In the genomic region with DNA sequence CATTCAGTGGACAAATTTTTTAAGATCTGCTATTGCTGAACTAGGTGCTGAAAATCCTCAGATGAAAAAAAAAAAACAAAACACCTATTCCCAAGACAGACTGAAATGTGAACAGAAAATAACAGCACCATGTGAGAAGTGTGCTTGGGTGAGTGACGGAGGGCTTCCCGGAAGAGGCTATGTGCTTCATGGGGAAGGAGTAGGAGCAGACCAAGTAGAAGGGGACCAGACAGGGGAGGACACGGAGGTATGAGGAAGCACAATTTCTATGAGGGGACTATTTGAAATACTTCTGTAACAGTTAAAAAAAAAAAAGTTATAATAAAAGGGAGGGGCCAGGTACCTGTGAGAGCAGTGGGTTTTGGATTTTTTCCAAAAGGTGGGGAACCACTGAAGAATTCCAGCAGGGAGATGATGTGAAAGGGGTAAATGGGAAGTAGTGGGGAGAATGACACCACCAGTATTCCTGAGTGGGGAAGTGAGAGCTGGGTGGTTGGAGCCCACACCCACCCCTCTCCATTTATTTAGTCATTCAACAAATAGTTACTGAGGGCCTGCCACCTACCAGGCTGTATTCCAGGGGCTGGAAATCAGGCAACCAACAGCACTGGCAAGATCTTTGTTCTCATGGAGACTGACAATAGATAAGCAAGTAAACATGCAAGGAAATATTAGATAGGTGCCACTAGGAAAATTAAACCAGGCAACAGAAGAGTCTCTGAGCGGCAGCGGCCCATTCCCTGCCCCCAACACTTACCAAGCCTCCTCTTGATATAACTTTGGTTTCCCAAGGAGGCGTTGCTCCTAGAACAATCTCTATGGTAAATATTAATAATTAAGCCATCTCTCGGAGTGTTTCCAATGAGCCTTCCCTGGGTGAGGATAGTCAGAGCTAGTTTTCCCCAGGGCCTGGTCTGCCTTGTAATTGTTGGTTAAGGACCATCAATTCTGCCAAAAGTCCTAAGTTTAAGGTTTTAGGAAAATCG, we compare ENCODE assay signal across 8 cellular contexts. TPM values are rescaled to one million over a fixed set of nuclear protein-coding genes. Genes with fewer than 3 reads are reported as not detected.
DNase-seq lines count a peak whose midpoint lies in the region; ATAC-seq, FAIRE-seq and TF ChIP-seq lines count a peak whose summit lies in the region.

No MANE protein-coding gene starts in this region.

- no peak for TF ChIP-seq POLR2A in K562 (conservative IDR thresholded peaks at IDR 0.05)

- FAIRE-seq in K562 (lab: Jason Lieb, UNC) = no peak

- no peak overlapping the region for H4K8ac ChIP-seq in mesenchymal stem cell (ENCODE audit: low read length)

- H3K27me3 Mint-ChIP-seq in activated naive CD4-positive, alpha-beta T cell treated with anti-CD3 and anti-CD28 coated beads, Interleukin-2, amount 10 ng/mL, durations not matched to agents 7 days and 5 days = no peaks in the 10 kb centered on the region
- H3K27me3 Mint-ChIP-seq in type B pancreatic cell = peaks cover 22% of the 10 kb centered on the region

- H3K79me2 ChIP-seq in K562 (ENCODE audit: control insufficient read depth, insufficient read depth, low read length) = peaks cover 12% of the 10 kb centered on the region

- H4K91ac ChIP-seq in mesenchymal stem cell (ENCODE audit: low read length) = no peak overlapping the region

- H3K36me3 ChIP-seq in K562 (ENCODE audit: control insufficient read depth, insufficient read depth, low read length) (no peaks in the 10 kb centered on the region), mesenchymal stem cell (ENCODE audit: control insufficient read depth in 1 of 2, insufficient read depth in 2 of 2, low read depth in 1 of 2, low read length in 2 of 2) (no peaks in the 10 kb centered on the region)

- no peak overlapping the region for H3K4me2 ChIP-seq in K562 (ENCODE audit: insufficient read depth, low read length)
- peak overlapping the region; percentile 32 for H3K4me2 ChIP-seq in mesenchymal stem cell (ENCODE audit: low read length, poor library complexity, severe bottlenecking)

- H2AFZ ChIP-seq in K562 (ENCODE audit: low read depth, low read length) (no peak overlapping the region), mesenchymal stem cell (ENCODE audit: low read depth, low read length) (no peak overlapping the region)

- H3K79me1 ChIP-seq in mesenchymal stem cell (replicated peaks; ENCODE audit: low read length, poor library complexity, severe bottlenecking) = no peaks in the 10 kb centered on the region

- no peaks in the 10 kb centered on the region for H3K9me3 Mint-ChIP-seq in activated naive CD4-positive, alpha-beta T cell treated with anti-CD3 and anti-CD28 coated beads, Interleukin-2, amount 10 ng/mL, durations not matched to agents 7 days and 5 days
- no peaks in the 10 kb centered on the region for H3K9me3 Mint-ChIP-seq in type B pancreatic cell

- no peak overlapping the region for H2BK15ac ChIP-seq in mesenchymal stem cell (ENCODE audit: low read depth, poor library complexity, severe bottlenecking)

- H3K27ac ChIP-seq in K562 (ENCODE audit: extremely low read depth, low read depth, low read length) (no peak overlapping the region), mesenchymal stem cell (ENCODE audit: low read length, poor library complexity, severe bottlenecking) (peak overlapping the region; percentile 97)

- no peak for TF ChIP-seq RAD21 in K562 (CRISPR knock-in tag; conservative IDR thresholded peaks at IDR 0.05 in 1 of 2, IDR thresholded peaks at IDR 0.05 in 1 of 2)

- CTCF ChIA-PET in activated naive CD4-positive, alpha-beta T cell treated with anti-CD3 and anti-CD28 coated beads, Interleukin-2, amount 10 ng/mL, durations not matched to agents 7 days and 5 days (lab: Charles Lee) = interaction anchor here (1.2 to 8.1 kb wide), 2 partner anchors 11 to 18 kb away, joined by 4 to 82 read pairs; no protein-coding TSS in a partner anchor
- CTCF ChIA-PET in K562 (lab: Yijun Ruan, JAX; ENCODE audit: low intra/inter-chr PET ratio) = no interaction called here

- H3K4me3 ChIP-seq in K562 (no peak overlapping the region), mesenchymal stem cell (ENCODE audit: insufficient read depth in 1 of 2, low read depth in 1 of 2, low read length in 2 of 2) (peak overlapping the region in 1 of 2 experiments; percentile 70)

- H2BK120ac ChIP-seq in mesenchymal stem cell (ENCODE audit: low read depth, low read length) = peak overlapping the region; percentile 78

- H3K36me3 Mint-ChIP-seq in activated naive CD4-positive, alpha-beta T cell treated with anti-CD3 and anti-CD28 coated beads, Interleukin-2, amount 10 ng/mL, durations not matched to agents 7 days and 5 days = peaks cover 3% of the 10 kb centered on the region
- no peaks in the 10 kb centered on the region for H3K36me3 Mint-ChIP-seq in type B pancreatic cell

- BruUV-seq in K562 (replicated peaks; lab: Mats Ljungman, UMichigan) = no TSS peak

- no peak overlapping the region for H3K14ac ChIP-seq in mesenchymal stem cell (ENCODE audit: low read length in 2 of 2)

- ATAC-seq in K562 (no peak), GM19463 (IDR thresholded peaks at IDR 0.05; ENCODE audit: unreplicated experiment) (no peak), GM19467 (IDR thresholded peaks at IDR 0.05; ENCODE audit: unreplicated experiment) (no peak)

- TF ChIP-seq CTCF in K562 (IDR thresholded peaks at IDR 0.05 in 2 of 3, conservative IDR thresholded peaks at IDR 0.05 in 1 of 3; ENCODE audit: insufficient read depth in 2 of 3, low read depth in 1 of 3, low read length in 3 of 3) = no peak
- no peak for TF ChIP-seq CTCF in type B pancreatic cell (conservative IDR thresholded peaks at IDR 0.05)

- peak overlapping the region; percentile 73 for H3K27ac Mint-ChIP-seq in activated naive CD4-positive, alpha-beta T cell treated with anti-CD3 and anti-CD28 coated beads, Interleukin-2, amount 10 ng/mL, durations not matched to agents 7 days and 5 days
- peak overlapping the region; percentile 82 for H3K27ac Mint-ChIP-seq in type B pancreatic cell

- DNase-seq in activated naive CD4-positive, alpha-beta T cell treated with anti-CD3 and anti-CD28 coated beads, Interleukin-2, amount 10 ng/mL, durations not matched to agents 7 days and 5 days = no peak
- DNase-seq in activated naive CD4-positive, alpha-beta T cell treated with anti-CD3 and anti-CD28 coated beads, Interleukin-2, amount 50 U/mL, for 16 hours = no peak
- DNase-seq in K562 (ENCODE audit: extremely low read depth in 1 of 4, low spot score in 3 of 4) = no peak
- DNase-seq in mesenchymal stem cell = no peak
- DNase-seq in type B pancreatic cell (ENCODE audit: extremely low spot score, unreplicated experiment) = no peak
- no peak for DNase-seq in cerebellum (ENCODE audit: low spot score)

- POLR2A ChIA-PET in K562 (lab: Yijun Ruan, JAX) = no interaction called here

- 80% methylated on average over 8 of the region's 8 CpGs for WGBS in K562 (ENCODE audit: insufficient coverage, low coverage, missing lambda C conversion rate)
- WGBS in mesenchymal stem cell = 70% methylated on average over 4 of the region's 8 CpGs

- H2AK5ac ChIP-seq in mesenchymal stem cell (ENCODE audit: low read length, severe bottlenecking) = peak overlapping the region; percentile 70

- H3K4me1 Mint-ChIP-seq in activated naive CD4-positive, alpha-beta T cell treated with anti-CD3 and anti-CD28 coated beads, Interleukin-2, amount 10 ng/mL, durations not matched to agents 7 days and 5 days = peaks cover 51% of the 10 kb centered on the region
- peaks cover 54% of the 10 kb centered on the region for H3K4me1 Mint-ChIP-seq in type B pancreatic cell (ENCODE audit: unreplicated experiment)

- H3K4me1 ChIP-seq in K562 (replicated peaks in 1 of 2; ENCODE audit: control insufficient read depth in 2 of 2, insufficient read depth in 2 of 2, low read length in 2 of 2) (peaks cover 21 to 23% of the 10 kb centered on the region in 2 experiments), mesenchymal stem cell (ENCODE audit: control insufficient read depth, insufficient read depth, low read depth, low read length) (peaks cover 14% of the 10 kb centered on the region)

- H3K9ac ChIP-seq in K562 (ENCODE audit: insufficient read depth in 1 of 2, low read depth in 2 of 2, low read length in 2 of 2) = no peak overlapping the region
- H3K9ac ChIP-seq in mesenchymal stem cell (ENCODE audit: low read length) = peak overlapping the region; percentile 96

- intact Hi-C loops in K562 (cut with micrococcal nuclease) = no loop called here

- 0 out of 2 replicates have a peak, but pooled peaks cover under 1% of the 10 kb centered on the region for H4K20me1 ChIP-seq in K562 (replicated peaks; ENCODE audit: control insufficient read depth, insufficient read depth, low read length)

- peak overlapping the region in 1 of 2 experiments; percentile 35 for H3K4ac ChIP-seq in mesenchymal stem cell (ENCODE audit: low read depth in 1 of 2, low read length in 2 of 2)

- H2BK5ac ChIP-seq in mesenchymal stem cell (ENCODE audit: low read depth, low read length, poor library complexity, severe bottlenecking) = no peak overlapping the region

- no peak for TF ChIP-seq EP300 in K562 (IDR thresholded peaks at IDR 0.05; ENCODE audit: low read length)

- in situ Hi-C loops in K562 (cut with MboI) = no loop called here

- H3K9me1 ChIP-seq in K562 (ENCODE audit: control insufficient read depth, insufficient read depth, low read length) = peaks cover 4% of the 10 kb centered on the region

- peak overlapping the region; percentile 4 to 61 for H2BK12ac ChIP-seq in mesenchymal stem cell (ENCODE audit: low read length in 2 of 2)

- H3K23ac ChIP-seq in mesenchymal stem cell (ENCODE audit: low read length in 2 of 2) = no peak overlapping the region

- H3K27me3 ChIP-seq in K562 (ENCODE audit: control insufficient read depth in 2 of 2, insufficient read depth in 2 of 2, low read length in 2 of 2) (no peaks in the 10 kb centered on the region), mesenchymal stem cell (ENCODE audit: control insufficient read depth in 1 of 2, insufficient read depth in 1 of 2, low read length in 2 of 2) (peaks cover 0 to 10% of the 10 kb centered on the region in 2 experiments)

- H3K4me3 Mint-ChIP-seq in activated naive CD4-positive, alpha-beta T cell treated with anti-CD3 and anti-CD28 coated beads, Interleukin-2, amount 10 ng/mL, durations not matched to agents 7 days and 5 days = peak overlapping the region; percentile 84
- peak overlapping the region; percentile 71 for H3K4me3 Mint-ChIP-seq in type B pancreatic cell

- peak overlapping the region in 1 of 2 experiments; percentile 71 for H3K18ac ChIP-seq in mesenchymal stem cell (ENCODE audit: low read depth in 1 of 2, low read length in 2 of 2)

- H3K9me3 ChIP-seq in K562 (replicated peaks; ENCODE audit: control insufficient read depth, insufficient read depth, low read depth, low read length) = no peaks in the 10 kb centered on the region
- no peaks in the 10 kb centered on the region for H3K9me3 ChIP-seq in mesenchymal stem cell (ENCODE audit: control insufficient read depth, low read length)

RNA-seq across cellular contexts. Expression of a gene that starts 3.8 kb away (rescaled TPM):
- 55.7 and 143 TPM in 2 replicates for total RNA-seq in K562 (2011; cell fraction: chromatin; rRNA removed; ENCODE audit: low replicate concordance)
- total RNA-seq in K562 (2011; cell fraction: nucleolus; rRNA removed) = 31.0 and 37.8 TPM in 2 replicates
- 72.7 and 100 TPM in 2 replicates for total RNA-seq in K562 (2011; cell fraction: nucleoplasm; rRNA removed)
- total RNA-seq in K562 (2014; rRNA removed) = 21.7 and 31.2 TPM in 2 replicates
- total RNA-seq in K562 (2014; rRNA removed; fragmentation: Illumina TruSeq; extraction: Trizol) = 49.7 and 50.3 TPM in 2 replicates
- 44.6 and 46.1 TPM in 2 replicates for total RNA-seq in K562 (2015; rRNA removed; fragmentation: Illumina TruSeq; extraction: Trizol)
- 48.8 and 54.3 TPM in 2 replicates for total RNA-seq in K562 (2021)
- 17.3 and 23.1 TPM in 2 replicates for polyA plus RNA-seq in K562 (2011; rRNA removed)
- polyA plus RNA-seq in K562 (2011; cell fraction: cytosol; rRNA removed) = 12.0 and 15.1 TPM in 2 replicates
- 47.4 and 78.4 TPM in 2 replicates for polyA plus RNA-seq in K562 (2011; cell fraction: nucleus; rRNA removed)
- 29.3 and 55.6 TPM in 2 replicates for polyA plus RNA-seq in K562 (2012)
- polyA plus RNA-seq in K562 (2014; fragmentation: Illumina TruSeq; extraction: Trizol) = 38.7 and 42.8 TPM in 2 replicates
- 10 to 100 TPM; 24.3 to 34.8 TPM for polyA plus RNA-seq in K562 (2014; fragmentation: Nextera tagmentation; extraction: Ambion mirVana)
- 19.5 and 21.2 TPM in 2 replicates for polyA plus RNA-seq in K562 (2014; rRNA removed)
- polyA minus RNA-seq in K562 (2011; rRNA and poly(A)+ RNA removed) = 35.6 and 53.7 TPM in 2 replicates
- polyA minus RNA-seq in K562 (2011; cell fraction: cytosol; rRNA and poly(A)+ RNA removed) = 23.0 and 36.5 TPM in 2 replicates
- 50.5 and 79.3 TPM in 2 replicates for polyA minus RNA-seq in K562 (2011; cell fraction: nucleus; rRNA and poly(A)+ RNA removed)
- 21.2 TPM for polyA plus RNA-seq in mesenchymal stem cell (2013, experiment 1 of 2)
- polyA plus RNA-seq in mesenchymal stem cell (2013, experiment 2 of 2) = 20.6 TPM
- total RNA-seq in type B pancreatic cell (ENCODE audit: low replicate concordance) = 42.3 and 57.3 TPM in 2 replicates
- total RNA-seq in cerebellum = 120 TPM
